In genomic region chr2:108778857-108779256, GRCh38 we compare ENCODE assay signal across 26 cellular contexts.
"Had no signal": no experiment of that assay in that cellular context is flagged by ENCODE, and none has a peak within 500 bp of the region (broad histone marks: within the 10 kb centered on the region; RNA-seq: fewer than 3 reads in every experiment).

No MANE protein-coding gene starts in this region.

- H3K4me2 ChIP-seq: hepatocyte had no signal

- H3K27me3 Mint-ChIP-seq: activated CD4-positive, alpha-beta T cell treated with anti-CD3 and anti-CD28 coated beads for 36 hours; activated naive CD4-positive, alpha-beta T cell treated with anti-CD3 and anti-CD28 coated beads, Interleukin-2, amount 50 U/mL, for 24 hours; natural killer cell treated with Interleukin-12 subunit alpha and Interleukin-12 subunit beta and Interleukin-15 and Interleukin-18, amount 100 ng/mL, for 72 hours had no signal

- DNase-seq: activated CD4-positive, alpha-beta T cell treated with anti-CD3 and anti-CD28 coated beads for 36 hours; activated CD4-positive, alpha-beta T cell treated with anti-CD3 and anti-CD28 coated beads, Interleukin-2, amount 50 U/mL, for 4 hours; activated effector memory CD4-positive, alpha-beta T cell treated with Interleukin-2 at 50 U/mL for 16 hours; activated T-cell treated with anti-CD3 and anti-CD28 coated beads, Interleukin-2, amount 50 U/mL, for 1 hour; central memory CD4-positive, alpha-beta T cell; dermis blood vessel endothelial cell; effector CD8-positive, alpha-beta T cell; foreskin melanocyte; glutamatergic neuron; immature natural killer cell; left ventricle myocardium inferior; midbrain; ovary; right cardiac atrium; stimulated activated CD4-positive, alpha-beta T cell treated with anti-CD3 and anti-CD28 coated beads, Interleukin-4, amount 100 ng/mL, for 24 hours; stimulated activated naive CD4-positive, alpha-beta T cell treated with Interleukin-2 at 50 U/mL for 16 hours; substantia nigra; T1000; thyroid gland; upper lobe of right lung had no signal

- H3K27ac ChIP-seq: hepatocyte, left ventricle myocardium inferior, neutrophil, ovary, SK-N-MC, thyroid gland, upper lobe of right lung had no signal

- H3K36me3 ChIP-seq: ovary had no signal

- ATAC-seq: activated CD4-positive, alpha-beta T cell treated with anti-CD3 and anti-CD28 coated beads for 36 hours; natural killer cell treated with Interleukin-12 subunit alpha and Interleukin-12 subunit beta and Interleukin-15 and Interleukin-18, amount 100 ng/mL, for 72 hours; right cardiac atrium; upper lobe of right lung; WTC11 had no signal

- H2AFZ ChIP-seq: hepatocyte had no signal

- H3K4me3 Mint-ChIP-seq: activated CD4-positive, alpha-beta T cell treated with anti-CD3 and anti-CD28 coated beads for 36 hours; activated naive CD4-positive, alpha-beta T cell treated with anti-CD3 and anti-CD28 coated beads, Interleukin-2, amount 50 U/mL, for 24 hours; immature natural killer cell; natural killer cell treated with Interleukin-12 subunit alpha and Interleukin-12 subunit beta and Interleukin-15 and Interleukin-18, amount 100 ng/mL, for 72 hours; WTC11 had no signal

- H3K27ac Mint-ChIP-seq: activated naive CD4-positive, alpha-beta T cell treated with anti-CD3 and anti-CD28 coated beads, Interleukin-2, amount 50 U/mL, for 24 hours; natural killer cell treated with Interleukin-12 subunit alpha and Interleukin-12 subunit beta and Interleukin-15 and Interleukin-18, amount 100 ng/mL, for 72 hours; WTC11 had no signal

- H3K4me3 ChIP-seq: hepatocyte, left ventricle myocardium inferior, ovary, SK-N-MC, thyroid gland, upper lobe of right lung had no signal

- H3K4me1 Mint-ChIP-seq: activated CD4-positive, alpha-beta T cell treated with anti-CD3 and anti-CD28 coated beads for 36 hours; activated naive CD4-positive, alpha-beta T cell treated with anti-CD3 and anti-CD28 coated beads, Interleukin-2, amount 50 U/mL, for 24 hours; immature natural killer cell; WTC11 had no signal

- H3K9me3 ChIP-seq: left ventricle myocardium inferior, neutrophil, ovary, thyroid gland, upper lobe of right lung had no signal

- H3K79me2 ChIP-seq: hepatocyte had no signal

- H3K27me3 ChIP-seq: hepatocyte, neutrophil, ovary, thyroid gland, upper lobe of right lung had no signal

- H3K9me3 Mint-ChIP-seq: activated naive CD4-positive, alpha-beta T cell treated with anti-CD3 and anti-CD28 coated beads, Interleukin-2, amount 50 U/mL, for 24 hours; immature natural killer cell; natural killer cell treated with Interleukin-12 subunit alpha and Interleukin-12 subunit beta and Interleukin-15 and Interleukin-18, amount 100 ng/mL, for 72 hours; WTC11 had no signal

- H3K4me1 ChIP-seq: left ventricle myocardium inferior, thyroid gland, upper lobe of right lung had no signal
